ENCODE assay signal across 8 cellular contexts in the genomic region with DNA sequence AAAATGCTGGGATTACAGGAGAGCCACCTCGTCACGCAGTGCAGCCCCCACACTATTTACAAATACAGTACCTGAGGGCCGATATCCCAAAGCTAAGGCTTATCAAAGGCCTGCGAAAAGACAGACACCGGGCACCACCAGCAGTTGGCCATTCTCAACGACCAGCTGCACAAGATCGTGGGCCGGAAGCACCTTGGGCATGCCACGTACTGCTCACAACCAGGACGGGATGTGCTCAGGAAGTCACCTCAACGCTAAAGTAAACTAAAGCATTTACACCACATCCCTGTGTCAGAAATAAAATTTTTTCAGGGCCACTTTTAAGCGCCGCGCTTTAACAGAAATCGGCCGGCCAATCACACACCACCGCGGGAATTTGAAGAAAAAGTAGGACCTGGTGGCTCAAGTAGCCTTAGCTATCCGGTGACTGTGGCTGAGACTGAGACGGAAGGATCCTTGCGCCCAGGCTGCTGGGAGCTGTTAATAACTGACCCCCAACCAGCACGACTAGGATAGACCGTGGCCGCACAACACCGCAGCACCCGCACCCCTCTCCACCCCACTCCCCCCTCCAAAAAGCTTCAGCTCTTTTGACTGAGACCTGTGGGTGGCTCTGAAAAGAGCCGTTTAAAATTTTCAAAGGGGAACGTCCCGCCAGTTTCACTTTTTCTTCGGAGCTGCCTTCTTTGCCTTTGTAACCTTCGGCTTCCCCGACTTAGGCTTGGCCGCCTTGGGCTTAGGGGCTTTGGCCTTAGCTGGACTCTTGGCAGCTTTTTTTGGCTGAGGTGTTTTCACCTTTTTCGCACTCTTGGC.
A peak's percentile ranks its signal among the peaks of the same experiment; 100 is the strongest.
DNase-seq lines count a peak whose midpoint lies in the region; ATAC-seq and TF ChIP-seq lines count a peak whose summit lies in the region.

No MANE protein-coding gene starts in this region.

- H3F3A ChIP-seq in neural progenitor cell (ENCODE audit: low read depth): peaks cover 41% of the 10 kb centered on the region

- no peaks in the 10 kb centered on the region for H3K36me3 Mint-ChIP-seq in neural progenitor cell

- peak overlapping the region; percentile 43 for H3K9ac ChIP-seq in neural progenitor cell

- peaks cover 26% of the 10 kb centered on the region for H3K4me1 Mint-ChIP-seq in neural progenitor cell

- peaks cover 5% of the 10 kb centered on the region for H4K20me1 ChIP-seq in neural progenitor cell (ENCODE audit: low read depth)

- H3K27me3 Mint-ChIP-seq in neural progenitor cell (ENCODE audit: insufficient read depth, low read depth): peaks cover 7% of the 10 kb centered on the region

- no peaks in the 10 kb centered on the region for H3K9me3 Mint-ChIP-seq in neural progenitor cell

- H3K4me3 Mint-ChIP-seq in neural progenitor cell: peak overlapping the region; percentile 91

- H3K79me2 ChIP-seq in neural progenitor cell (ENCODE audit: low read depth): peaks cover 6% of the 10 kb centered on the region

- TF ChIP-seq EP300 in upper lobe of left lung (IDR thresholded peaks at IDR 0.05): peak in 2 of 4 donors; percentile 86 to 93

- H3K4me2 ChIP-seq in neural progenitor cell: peak overlapping the region; percentile 96

- TF ChIP-seq POLR2A in upper lobe of left lung (IDR thresholded peaks at IDR 0.05): peak in 2 of 4 donors; percentile 28 to 34

- in situ Hi-C loops in GM13976 (cut with MboI; ENCODE audit: low sequenced_read_pairs, unreplicated experiment): no loop called here

- WGBS in upper lobe of left lung, 2 donors: 1 to 3% methylated on average over 14 to 29 of the region's 34 CpGs

- TF ChIP-seq CTCF in GM13976 (IDR thresholded peaks at IDR 0.05; ENCODE audit: borderline replicate concordance, control extremely low read depth, extremely low read depth, insufficient read depth, missing control alignments) (no peak), fibroblast of the aortic adventitia (IDR thresholded peaks at IDR 0.05; ENCODE audit: insufficient read depth, low read length) (no peak), neural progenitor cell (IDR thresholded peaks at IDR 0.05) (no peak), upper lobe of left lung (IDR thresholded peaks at IDR 0.05) (peak in 1 of 6 experiments; percentile 18)

- DNase-seq in GM13976 (ENCODE audit: low spot score) (peak; percentile 63), NOMO-1 treated with DMSO at 0.1 percent for 48 hours (lab: John Stamatoyannopoulos, UW; ENCODE audit: unreplicated experiment) (peak; percentile 79), fibroblast of the aortic adventitia (ENCODE audit: low read depth) (peak; percentile 59), neural progenitor cell (ENCODE audit: low spot score) (peak; percentile 62), upper lobe of left lung (peak; percentile 58 to 83)
- peak; percentile 82 for DNase-seq in activated T-cell treated with anti-CD3 and anti-CD28 coated beads, Interleukin-2, amount 50 U/mL, for 48 hours

- H2AFZ ChIP-seq in neural progenitor cell (replicated peaks): no peak overlapping the region

- H3K4me1 ChIP-seq in neural progenitor cell (peaks cover 6% of the 10 kb centered on the region), upper lobe of left lung (peaks cover 12 to 22% (median 17%) of the 10 kb centered on the region in 4 donors)

- ATAC-seq in HG02759 (IDR thresholded peaks at IDR 0.05; ENCODE audit: unreplicated experiment) (peak; percentile 50), upper lobe of left lung (ENCODE audit: low FRiP score in 2 of 2) (peak; percentile 82 to 85), HG03025 (IDR thresholded peaks at IDR 0.05; ENCODE audit: low FRiP score, unreplicated experiment) (no peak)

- peak overlapping the region; percentile 64 for H3K4me3 ChIP-seq in fibroblast of the aortic adventitia (ENCODE audit: low read depth, low read length)
- peak overlapping the region; percentile 84 for H3K4me3 ChIP-seq in neural progenitor cell
- peak overlapping the region; percentile 11 to 58 (median 53) for H3K4me3 ChIP-seq in upper lobe of left lung

- H3K27me3 ChIP-seq in neural progenitor cell (no peaks in the 10 kb centered on the region), upper lobe of left lung (peaks cover 0 to 14% (median 2%) of the 10 kb centered on the region in 4 donors)

- H3K27ac Mint-ChIP-seq in neural progenitor cell: peak overlapping the region; percentile 82

- no peaks in the 10 kb centered on the region for H3K9me3 ChIP-seq in neural progenitor cell (ENCODE audit: low read depth)
- no peaks in the 10 kb centered on the region for H3K9me3 ChIP-seq in upper lobe of left lung

- H3K27ac ChIP-seq in neural progenitor cell (peak overlapping the region; percentile 79), upper lobe of left lung (peak overlapping the region; percentile 87 to 92 (median 88))

- H3K36me3 ChIP-seq in neural progenitor cell (no peaks in the 10 kb centered on the region), upper lobe of left lung (no peaks in the 10 kb centered on the region)
